Comparison of ENCODE assay signal across 1 cellular context in genomic region chr4:103074039-103074438, GRCh38.
TF ChIP-seq lines count a peak whose summit lies in the region.

No MANE protein-coding gene starts in this region.

TF ChIP-seq in HepG2, 621 proteins besides CTCF, POLR2A, EP300 and RAD21:
- TF ChIP-seq, protein P1, sequence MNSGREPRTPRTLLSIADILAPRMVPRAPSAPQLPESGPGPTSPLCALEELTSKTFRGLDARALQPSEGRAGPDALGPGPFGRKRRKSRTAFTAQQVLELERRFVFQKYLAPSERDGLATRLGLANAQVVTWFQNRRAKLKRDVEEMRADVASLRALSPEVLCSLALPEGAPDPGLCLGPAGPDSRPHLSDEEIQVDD (CRISPR knock-in tag; IDR thresholded peaks at IDR 0.05; ENCODE audit: borderline replicate concordance) = no peak
